1 cellular context compared by ENCODE assay signal in the genomic region with DNA sequence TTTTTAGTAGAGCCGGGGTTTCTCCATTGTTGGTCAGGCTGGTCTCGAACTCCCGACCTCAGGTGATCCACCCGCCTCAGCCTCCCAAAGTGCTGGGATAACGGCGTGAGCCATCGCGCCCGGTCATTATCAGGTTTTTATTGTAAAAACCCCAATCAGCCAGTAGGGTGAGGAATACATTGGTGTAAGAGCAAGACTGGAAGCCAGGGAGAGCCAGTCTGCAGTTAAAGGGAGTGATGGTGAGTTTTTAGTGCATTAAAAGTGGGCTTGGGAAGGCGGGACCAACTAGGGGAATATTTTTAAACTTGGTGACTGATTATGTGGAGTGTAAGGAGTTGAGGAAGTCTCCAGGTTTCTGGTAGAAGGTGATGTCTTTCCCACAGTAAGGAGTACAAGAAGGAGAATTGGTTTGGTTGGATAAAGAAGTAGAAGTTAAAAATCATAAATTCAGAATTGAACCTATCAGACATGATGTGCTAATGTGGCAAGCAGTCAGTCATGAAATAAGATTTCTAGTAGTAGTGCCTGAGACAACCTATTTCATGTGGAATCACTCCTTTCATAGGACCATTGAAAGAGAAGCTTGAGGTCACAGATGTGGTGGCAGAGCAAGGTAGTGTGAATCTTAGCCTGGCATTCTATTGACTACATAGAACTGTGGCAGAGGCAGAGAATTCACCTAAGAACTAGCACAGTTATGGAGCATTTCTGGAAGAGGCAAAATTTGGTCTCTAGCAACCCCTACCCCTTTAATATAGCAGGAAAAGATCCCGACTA.
TF ChIP-seq lines count a peak whose summit lies in the region.

No MANE protein-coding gene starts in this region.

TF ChIP-seq in endothelial cell of umbilical vein, 7 proteins besides CTCF, POLR2A, EP300 and RAD21:
- TF ChIP-seq POLR2AphosphoS5 (IDR thresholded peaks at IDR 0.05; ENCODE audit: insufficient read depth, low read depth, low read length) (no peak), FOS (IDR thresholded peaks at IDR 0.05; ENCODE audit: borderline replicate concordance, insufficient read depth, low read length) (no peak), EZH2 (IDR thresholded peaks at IDR 0.05; ENCODE audit: borderline replicate concordance, low read depth, low read length, severe bottlenecking) (no peak), JUN (IDR thresholded peaks at IDR 0.05; ENCODE audit: borderline replicate concordance, insufficient read depth, insufficient read length, low read depth) (no peak), GATA2 (IDR thresholded peaks at IDR 0.05; ENCODE audit: insufficient read depth, insufficient read length, low read depth, low read length) (no peak), MYC (IDR thresholded peaks at IDR 0.05; ENCODE audit: low read depth, low read length) (no peak)
- TF ChIP-seq, protein P1, sequence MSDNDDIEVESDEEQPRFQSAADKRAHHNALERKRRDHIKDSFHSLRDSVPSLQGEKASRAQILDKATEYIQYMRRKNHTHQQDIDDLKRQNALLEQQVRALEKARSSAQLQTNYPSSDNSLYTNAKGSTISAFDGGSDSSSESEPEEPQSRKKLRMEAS (IDR thresholded peaks at IDR 0.05; ENCODE audit: insufficient read depth, insufficient read length): no peak
